In the genomic region with DNA sequence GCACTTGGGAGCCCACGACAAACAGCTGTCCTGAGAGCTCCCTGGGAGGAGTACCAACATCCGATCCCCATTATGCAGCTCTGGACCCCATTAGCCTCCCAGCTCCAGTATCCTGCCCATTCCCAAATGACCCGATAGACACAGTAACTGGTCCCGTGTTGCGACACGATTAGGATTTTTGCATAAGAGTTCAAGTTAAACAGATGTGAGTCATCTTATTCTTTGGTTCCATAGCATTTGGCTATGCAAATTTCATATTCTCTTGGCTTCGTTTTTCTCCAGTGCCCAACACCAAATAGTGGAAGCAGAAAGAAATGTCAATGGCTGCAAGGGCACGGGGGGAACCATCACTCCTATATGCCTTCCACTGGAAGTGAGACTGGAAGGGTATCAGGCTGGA, we compare ENCODE assay signal across 25 cellular contexts. TPM values are rescaled to one million over a fixed set of nuclear protein-coding genes. Genes with fewer than 3 reads are reported as not detected.
DNase-seq lines count a peak whose midpoint lies in the region; ATAC-seq, FAIRE-seq and TF ChIP-seq lines count a peak whose summit lies in the region.
"Had no signal": no experiment of that assay in that cellular context is flagged by ENCODE, and none has a peak within 500 bp of the region (broad histone marks: within the 10 kb centered on the region; RNA-seq: fewer than 3 reads in every experiment).

No MANE protein-coding gene starts in this region.

- TF ChIP-seq CTCF in NB4 (IDR thresholded peaks at IDR 0.05; ENCODE audit: low read depth, low read length) (no peak), choroid plexus epithelial cell (conservative IDR thresholded peaks at IDR 0.05; ENCODE audit: low read depth, low read length) (no peak), keratinocyte (optimal IDR thresholded peaks at IDR 0.05 in 1 of 3, IDR thresholded peaks at IDR 0.05 in 1 of 3, conservative IDR thresholded peaks at IDR 0.05 in 1 of 3; ENCODE audit: extremely low read depth in 1 of 3, insufficient read depth in 2 of 3, low read length in 3 of 3) (no peak)

- H3K9me1 ChIP-seq in keratinocyte (ENCODE audit: control insufficient read depth, extremely low read depth, insufficient read depth, low read length): no peaks in the 10 kb centered on the region

- no peak for TF ChIP-seq POLR2A in NB4 (IDR thresholded peaks at IDR 0.05; ENCODE audit: extremely low read depth, insufficient read length)

- H3K27me3 ChIP-seq in keratinocyte (ENCODE audit: control insufficient read depth, extremely low read depth, insufficient read depth, low read length): no peaks in the 10 kb centered on the region
- H3K27me3 ChIP-seq: heart left ventricle, uterus had no signal

- H3K4me3 ChIP-seq in NB4 (ENCODE audit: low read depth, low read length) (no peak overlapping the region), choroid plexus epithelial cell (ENCODE audit: low read depth, low read length) (no peak overlapping the region), keratinocyte (ENCODE audit: control insufficient read depth in 2 of 3, extremely low read depth in 1 of 3, insufficient read depth in 2 of 3, low read depth in 1 of 3, low read length in 3 of 3) (no peak overlapping the region)
- H3K4me3 ChIP-seq: coronary artery, heart left ventricle, uterus had no signal

- no peaks in the 10 kb centered on the region for H3K36me3 ChIP-seq in keratinocyte (ENCODE audit: control insufficient read depth in 2 of 2, extremely low read depth in 1 of 2, insufficient read depth in 2 of 2, low read length in 2 of 2)
- H3K36me3 ChIP-seq: heart left ventricle, uterus had no signal

- H3K79me2 ChIP-seq in keratinocyte (ENCODE audit: control insufficient read depth, insufficient read depth, low read length): no peaks in the 10 kb centered on the region

- H2AFZ ChIP-seq in keratinocyte (ENCODE audit: control insufficient read depth, low read length): no peak overlapping the region

- dilution Hi-C loops in keratinocyte (cut with MboI; ENCODE audit: extremely low pct_ligation_motif_present, low sequenced_read_pairs): no loop called here

- no peaks in the 10 kb centered on the region for H4K20me1 ChIP-seq in keratinocyte (ENCODE audit: control insufficient read depth, extremely low read depth, insufficient read depth, low read length)

- peak; percentile 29 for FAIRE-seq in keratinocyte (lab: Jason Lieb, UNC)

- H3K4me2 ChIP-seq in keratinocyte (ENCODE audit: control insufficient read depth, extremely low read depth, insufficient read depth, low read depth, low read length): no peak overlapping the region

- H3K9me3 ChIP-seq in keratinocyte (ENCODE audit: control insufficient read depth, low read depth, low read length): no peaks in the 10 kb centered on the region
- H3K9me3 ChIP-seq: heart left ventricle, uterus had no signal

- peaks cover 36% of the 10 kb centered on the region for H3K4me1 ChIP-seq in keratinocyte (ENCODE audit: control insufficient read depth, extremely low read depth, insufficient read depth, low read length)
- H3K4me1 ChIP-seq: uterus had no signal

- ATAC-seq in GM19455 (IDR thresholded peaks at IDR 0.05; ENCODE audit: unreplicated experiment): no peak
- ATAC-seq: activated naive CD8-positive, alpha-beta T cell treated with anti-CD3 and anti-CD28 coated beads, Interleukin-2, amount 50 U/mL, for 24 hours; heart left ventricle; left colon; T-helper 17 cell had no signal

- no peak overlapping the region for H3K27ac ChIP-seq in keratinocyte (ENCODE audit: control insufficient read depth, insufficient read depth, low read length)
- H3K27ac ChIP-seq: coronary artery, heart left ventricle, uterus had no signal

- no peak overlapping the region for H3K9ac ChIP-seq in keratinocyte (ENCODE audit: control insufficient read depth, extremely low read depth, insufficient read depth, low read length)

- DNase-seq in EL (peak; percentile 44), NB4 (ENCODE audit: low read depth) (peak; percentile 14), choroid plexus epithelial cell (ENCODE audit: low read depth) (peak; percentile 39), keratinocyte (ENCODE audit: low read depth, low spot score) (no peak), SKM-1 treated with dmso at 0.1 percent for 144 hours (lab: John Stamatoyannopoulos, UW; ENCODE audit: unreplicated experiment) (no peak), COR-L47 (lab: John Stamatoyannopoulos, UW) (no peak)
- DNase-seq in stimulated activated CD4-positive, alpha-beta T cell treated with anti-CD3 and anti-CD28 coated beads, Interleukin-4, amount 100 ng/mL, for 24 hours: no peak
- DNase-seq: activated CD4-positive, alpha-beta T cell treated with anti-CD3 and anti-CD28 coated beads for 4 hours; activated CD8-positive, alpha-beta memory T cell treated with anti-CD3 and anti-CD28 coated beads for 24 hours; activated gamma-delta T cell; activated naive CD8-positive, alpha-beta T cell treated with anti-CD3 and anti-CD28 coated beads, Interleukin-2, amount 50 U/mL, for 24 hours; activated T-cell treated with anti-CD3 and anti-CD28 coated beads, Interleukin-2, amount 50 U/mL, for 1 hour; C1 segment of cervical spinal cord; Calu3; heart left ventricle; left colon; MV-4-11; NCI-H1694; NCI-H2171; stimulated activated naive CD4-positive, alpha-beta T cell; T-helper 17 cell; uterus had no signal

RNA-seq across cellular contexts. Expression of a gene that starts 43.0 kb away (rescaled TPM):
- polyA plus RNA-seq in keratinocyte: not detected in 3 replicates
- polyA plus RNA-seq in keratinocyte (2011; ENCODE audit: low read depth): not detected
- polyA plus RNA-seq in keratinocyte (2011; cell fraction: cytosol; rRNA removed): not detected in 2 replicates
- polyA plus RNA-seq in keratinocyte (2011; cell fraction: nucleus; rRNA removed): not detected in 2 replicates
- polyA plus RNA-seq in keratinocyte (2012; ENCODE audit: low replicate concordance): not detected in 2 replicates
- not detected in 3 replicates for polyA minus RNA-seq in keratinocyte
- polyA minus RNA-seq in keratinocyte (2011; cell fraction: cytosol; rRNA and poly(A)+ RNA removed): not detected
- polyA minus RNA-seq in keratinocyte (2011; cell fraction: nucleus; rRNA and poly(A)+ RNA removed): not detected in 2 replicates
- polyA plus RNA-seq: fibroblast of lung had no signal

RNA-seq across cellular contexts. Expression of a gene that starts 45.4 kb away (rescaled TPM):
- polyA plus RNA-seq in keratinocyte: 0.03 to 0.07 TPM (median 0.06 TPM) in 3 replicates
- not detected for polyA plus RNA-seq in keratinocyte (2011; ENCODE audit: low read depth)
- 0.06 and 0.21 TPM in 2 replicates for polyA plus RNA-seq in keratinocyte (2011; cell fraction: cytosol; rRNA removed)
- 0.04 and 0.05 TPM in 2 replicates for polyA plus RNA-seq in keratinocyte (2011; cell fraction: nucleus; rRNA removed)
- polyA plus RNA-seq in keratinocyte (2012; ENCODE audit: low replicate concordance): 0.07 and 0.08 TPM in 2 replicates
- 0.30 TPM in 1 of 3 replicates, not detected in the others for polyA minus RNA-seq in keratinocyte
- not detected for polyA minus RNA-seq in keratinocyte (2011; cell fraction: cytosol; rRNA and poly(A)+ RNA removed)
- not detected in 2 replicates for polyA minus RNA-seq in keratinocyte (2011; cell fraction: nucleus; rRNA and poly(A)+ RNA removed)
- polyA plus RNA-seq: fibroblast of lung had no signal

Comparison
In these comparisons a context has a peak if more than half of its experiments do, and no peak if none do; other contexts are left out.
1. DNase-seq: peak in EL (single experiment), NB4 (single experiment) and choroid plexus epithelial cell (single experiment); none in keratinocyte (single experiment), SKM-1 treated with dmso at 0.1 percent for 144 hours (single experiment), stimulated activated CD4-positive, alpha-beta T cell treated with anti-CD3 and anti-CD28 coated beads, Interleukin-4, amount 100 ng/mL, for 24 hours (single experiment) and COR-L47 (single experiment).